Comparison of ENCODE assay signal across 15 cellular contexts in the genomic region with DNA sequence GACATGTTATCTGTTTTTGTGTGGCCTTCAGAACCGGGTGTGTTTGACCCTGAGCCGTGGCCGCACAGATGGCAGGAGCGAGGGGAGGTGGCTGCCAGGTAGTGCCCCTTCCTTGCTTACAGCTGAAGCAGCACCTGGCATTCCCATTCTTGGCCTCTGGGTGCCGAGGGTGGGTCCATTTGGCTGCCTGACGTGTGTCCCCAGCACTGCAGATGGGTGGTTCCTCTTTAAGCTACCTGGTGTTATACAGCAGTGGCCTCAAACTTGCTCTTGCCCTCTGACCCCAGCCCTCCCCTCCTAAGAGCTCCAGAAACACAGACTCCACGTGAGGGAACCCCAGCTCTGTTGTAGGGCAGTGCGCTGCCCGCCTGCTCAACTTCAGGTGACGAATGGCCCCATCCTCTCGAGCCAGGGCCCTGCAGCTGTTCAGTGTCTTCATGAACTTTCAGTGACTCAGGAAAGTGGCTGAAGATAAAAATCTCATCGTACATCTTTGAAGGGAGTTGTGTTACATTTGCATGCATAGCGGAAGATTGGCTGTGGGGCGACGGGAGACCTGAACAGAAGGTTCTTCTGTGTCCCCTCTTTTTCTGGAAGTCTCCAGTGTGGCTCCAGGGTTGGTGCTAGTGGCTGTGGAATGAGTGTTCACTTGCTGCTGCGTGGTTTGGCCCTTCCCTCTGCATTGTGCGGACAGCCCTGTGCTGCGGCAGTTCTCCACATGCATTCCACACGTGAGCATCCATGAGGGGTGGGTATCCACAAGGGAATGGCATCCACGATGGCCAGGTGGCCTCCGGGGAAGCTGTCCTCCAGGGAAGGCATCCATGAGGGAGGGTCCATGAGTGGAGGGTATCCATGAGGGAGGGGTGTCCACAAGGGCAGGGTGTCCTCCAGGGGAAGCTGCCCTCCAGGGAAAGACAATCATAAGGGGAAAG.
DNase-seq lines count a peak whose midpoint lies in the region; ATAC-seq and TF ChIP-seq lines count a peak whose summit lies in the region.
"Had no signal": no experiment of that assay in that cellular context is flagged by ENCODE, and none has a peak within 500 bp of the region (broad histone marks: within the 10 kb centered on the region; RNA-seq: fewer than 3 reads in every experiment).

No MANE protein-coding gene starts in this region.

- no peaks in the 10 kb centered on the region for H3K27me3 ChIP-seq in esophagus muscularis mucosa
- H3K27me3 ChIP-seq in mucosa of stomach (ENCODE audit: control insufficient read depth, insufficient read depth, low read length) = no peaks in the 10 kb centered on the region

- DNase-seq in LHCN-M2 (ENCODE audit: low read depth) (peak; percentile 60), esophagus muscularis mucosa (ENCODE audit: extremely low spot score) (no peak), substantia nigra (lab: John Stamatoyannopoulos, UW) (no peak), NOMO-1 (lab: John Stamatoyannopoulos, UW; ENCODE audit: unreplicated experiment in 2 of 2) (no peak), inferior parietal cortex (ENCODE audit: extremely low spot score) (no peak)
- DNase-seq: activated CD4-positive, alpha-beta T cell treated with anti-CD3 and anti-CD28 coated beads, Interleukin-2, amount 10 ng/mL, durations not matched to agents 24 days and 14 days; GOT3; immature natural killer cell; MV-4-11; NCI-H226; nephron progenitor cell; T-helper 1 cell had no signal

- peak overlapping the region; percentile 13 for H3K9ac ChIP-seq in mucosa of stomach (ENCODE audit: low read length)

- ATAC-seq in GM18909 (IDR thresholded peaks at IDR 0.05; ENCODE audit: poor library complexity, unreplicated experiment) (no peak), GM18870 (IDR thresholded peaks at IDR 0.05; ENCODE audit: unreplicated experiment) (no peak)

- H3K4me3 ChIP-seq in esophagus muscularis mucosa = no peak overlapping the region
- H3K4me3 ChIP-seq in mucosa of stomach (ENCODE audit: low read length) = no peak overlapping the region

- H3K36me3 ChIP-seq in esophagus muscularis mucosa (no peaks in the 10 kb centered on the region), mucosa of stomach (ENCODE audit: control insufficient read depth, insufficient read depth, low read length) (no peaks in the 10 kb centered on the region)

- TF ChIP-seq EP300 in esophagus muscularis mucosa (IDR thresholded peaks at IDR 0.05) = no peak

- H3K9me3 ChIP-seq in esophagus muscularis mucosa = no peaks in the 10 kb centered on the region
- no peaks in the 10 kb centered on the region for H3K9me3 ChIP-seq in mucosa of stomach (ENCODE audit: control insufficient read depth, low read length)

- intact Hi-C loops in esophagus muscularis mucosa (cut with DNase I) = no loop called here

- TF ChIP-seq POLR2A in esophagus muscularis mucosa (IDR thresholded peaks at IDR 0.05; ENCODE audit: low read depth) = no peak

- no peak for TF ChIP-seq CTCF in esophagus muscularis mucosa (IDR thresholded peaks at IDR 0.05)

- 68% methylated on average over 21 of the region's 21 CpGs for WGBS in esophagus muscularis mucosa

- H3K4me1 ChIP-seq in esophagus muscularis mucosa = peaks cover 83 to 100% (median 99%) of the 10 kb centered on the region in 4 donors
- H3K4me1 ChIP-seq in mucosa of stomach (ENCODE audit: control insufficient read depth, insufficient read depth, low read length) = peaks cover 72% of the 10 kb centered on the region

- H3K27ac ChIP-seq in esophagus muscularis mucosa (replicated peaks in 1 of 4) (peak overlapping the region; percentile 92 to 98 (median 96)), substantia nigra (ENCODE audit: low read depth, low read length, poor library complexity, severe bottlenecking) (peak overlapping the region; percentile 84)
